1 cellular context compared by ENCODE assay signal in genomic region chr12:55725556-55725955, GRCh38.
TF ChIP-seq lines count a peak whose summit lies in the region.

No MANE protein-coding gene starts in this region.

TF ChIP-seq in HepG2, 621 proteins besides CTCF, POLR2A, EP300 and RAD21:
- TF ChIP-seq TMF1 (CRISPR knock-in tag; IDR thresholded peaks at IDR 0.05; ENCODE audit: low read depth), result no peak
